ENCODE assay signal across 6 cellular contexts in genomic region chr4:122945136-122945535, GRCh38. TPM values are rescaled to one million over a fixed set of nuclear protein-coding genes. Genes with fewer than 3 reads are reported as not detected.
DNase-seq lines count a peak whose midpoint lies in the region; ATAC-seq and TF ChIP-seq lines count a peak whose summit lies in the region.
"Not testable (repeated sequence)": the region's sequence is repeated elsewhere in the genome, so short reads cannot be mapped to it uniquely, and the experiment has no call there.

No MANE protein-coding gene starts in this region.

- POLR2A ChIA-PET in T-cell (lab: Charles Lee), result not testable (repeated sequence)

- H3K36me3 Mint-ChIP-seq in T-cell (peaks cover 52% of the 10 kb centered on the region), endothelial cell (ENCODE audit: low read depth, unreplicated experiment) (peaks cover 38% of the 10 kb centered on the region)
- H3K36me3 Mint-ChIP-seq in activated naive CD4-positive, alpha-beta T cell treated with anti-CD3 and anti-CD28 coated beads, Interleukin-2, amount 10 ng/mL, durations not matched to agents 7 days and 5 days, result peaks cover 42% of the 10 kb centered on the region

- H3K4me3 ChIP-seq in Jurkat, Clone E6-1 (ENCODE audit: low read length), result peak overlapping the region; percentile 60

- CTCF ChIA-PET in T-cell (lab: Charles Lee), result interaction anchor here in 1 of 2 donors (1.1 kb wide), 1 partner anchor 22 kb away, joined by 3 read pairs; no protein-coding TSS in a partner anchor
- CTCF ChIA-PET in activated naive CD4-positive, alpha-beta T cell treated with anti-CD3 and anti-CD28 coated beads, Interleukin-2, amount 10 ng/mL, durations not matched to agents 7 days and 5 days (lab: Charles Lee), result not testable (repeated sequence)

- not testable (repeated sequence) for H3K9me3 Mint-ChIP-seq in T-cell; activated naive CD4-positive, alpha-beta T cell treated with anti-CD3 and anti-CD28 coated beads, Interleukin-2, amount 10 ng/mL, durations not matched to agents 7 days and 5 days; endothelial cell (ENCODE audit: unreplicated experiment)

- not testable (repeated sequence) for TF ChIP-seq CTCF in endothelial cell (IDR thresholded peaks at IDR 0.05; ENCODE audit: unreplicated experiment)

- H3K4me3 Mint-ChIP-seq in T-cell; activated naive CD4-positive, alpha-beta T cell treated with anti-CD3 and anti-CD28 coated beads, Interleukin-2, amount 10 ng/mL, durations not matched to agents 7 days and 5 days: not testable (repeated sequence)
- H3K4me3 Mint-ChIP-seq in endothelial cell (ENCODE audit: unreplicated experiment), result peak overlapping the region; percentile 49

- peak overlapping the region; percentile 55 to 85 for H3K27ac Mint-ChIP-seq in T-cell
- H3K27ac Mint-ChIP-seq in activated naive CD4-positive, alpha-beta T cell treated with anti-CD3 and anti-CD28 coated beads, Interleukin-2, amount 10 ng/mL, durations not matched to agents 7 days and 5 days; endothelial cell (ENCODE audit: unreplicated experiment): not testable (repeated sequence)

- not testable (repeated sequence) for DNase-seq in Jurkat, Clone E6-1 (ENCODE audit: low read depth, low spot score); endothelial cell (ENCODE audit: low spot score)
- peak in 30 of 34 experiments; percentile 9 to 67 (median 38) for DNase-seq in T-cell
- DNase-seq in activated CD4-positive, alpha-beta T cell treated with anti-CD3 and anti-CD28 coated beads, Interleukin-2, amount 50 U/mL, for 1 hour, result peak; percentile 37
- peak; percentile 31 for DNase-seq in activated T-cell treated with anti-CD3 and anti-CD28 coated beads, Interleukin-2, amount 50 U/mL, for 1 hour
- peak; percentile 23 for DNase-seq in activated naive CD4-positive, alpha-beta T cell treated with anti-CD3 and anti-CD28 coated beads, Interleukin-2, amount 10 ng/mL, durations not matched to agents 7 days and 5 days

- H3K27me3 Mint-ChIP-seq in T-cell; activated naive CD4-positive, alpha-beta T cell treated with anti-CD3 and anti-CD28 coated beads, Interleukin-2, amount 10 ng/mL, durations not matched to agents 7 days and 5 days; endothelial cell (ENCODE audit: unreplicated experiment): not testable (repeated sequence)

- H3K4me1 Mint-ChIP-seq in T-cell, result peaks cover 0 to 17% (median 8%) of the 10 kb centered on the region in 3 donors
- H3K4me1 Mint-ChIP-seq in activated naive CD4-positive, alpha-beta T cell treated with anti-CD3 and anti-CD28 coated beads, Interleukin-2, amount 10 ng/mL, durations not matched to agents 7 days and 5 days; endothelial cell (ENCODE audit: unreplicated experiment): not testable (repeated sequence)

- ATAC-seq in T-cell (replicated peaks in 1 of 4), result peak in 1 of 4 experiments; percentile 37

RNA-seq across cellular contexts. Expression of gene NUDT6, which starts 22.7 kb away (rescaled TPM):
- 7.9 TPM for polyA plus RNA-seq in Jurkat, Clone E6-1 (2012; ENCODE audit: insufficient read depth, insufficient read length)
- total RNA-seq in T-cell, result 1 to 10 TPM; 1.3 to 4.4 (median 2.3) TPM
- 6.5 TPM for total RNA-seq in endothelial cell (ENCODE audit: unreplicated experiment)
